In the genomic region with DNA sequence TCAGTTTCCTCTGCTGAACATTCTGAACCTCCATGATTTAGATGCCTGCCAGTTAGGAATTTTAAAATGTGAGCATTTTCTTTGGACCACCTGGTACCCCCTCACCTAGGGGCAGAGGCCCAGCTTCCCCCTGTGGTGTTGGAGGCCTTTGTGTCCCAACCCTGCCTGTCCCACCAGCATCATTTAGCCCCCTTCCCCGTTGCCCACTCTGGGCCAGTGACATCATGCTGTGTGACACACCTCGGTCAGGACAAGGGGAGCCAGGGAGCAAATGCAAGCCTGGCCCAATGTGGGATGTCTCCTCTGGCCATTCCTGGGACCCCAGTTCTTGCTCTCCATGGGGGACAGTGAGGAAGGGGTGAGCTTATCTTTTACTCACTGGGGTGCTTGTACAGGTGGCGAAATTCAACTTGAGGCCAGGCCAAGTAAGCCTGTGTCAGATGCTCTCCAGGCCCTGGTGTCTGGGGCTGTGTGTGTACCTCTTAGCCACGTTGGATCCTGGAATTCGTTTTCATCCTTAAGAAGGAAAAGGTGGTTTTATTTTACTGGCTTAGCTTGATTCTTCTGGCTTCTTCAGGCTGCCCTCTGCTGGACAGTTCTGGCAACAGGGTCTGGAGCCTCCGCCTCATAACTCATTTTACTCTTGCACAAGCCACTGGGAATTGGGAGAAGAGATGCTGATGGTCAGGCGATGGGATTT, we compare ENCODE assay signal across 9 cellular contexts. TPM values are rescaled to one million over a fixed set of nuclear protein-coding genes. Genes with fewer than 3 reads are reported as not detected.
DNase-seq lines count a peak whose midpoint lies in the region; ATAC-seq, FAIRE-seq and TF ChIP-seq lines count a peak whose summit lies in the region.
"Had no signal": no experiment of that assay in that cellular context is flagged by ENCODE, and none has a peak within 500 bp of the region (broad histone marks: within the 10 kb centered on the region; RNA-seq: fewer than 3 reads in every experiment).

No MANE protein-coding gene starts in this region.

- peak; percentile 86 for FAIRE-seq in bronchial epithelial cell (lab: Jason Lieb, UNC)

- H3K9me2 ChIP-seq in HCT116 (ENCODE audit: insufficient read depth) (no peaks in the 10 kb centered on the region), OCI-LY7 (ENCODE audit: insufficient read depth, low read length) (no peaks in the 10 kb centered on the region)

- in situ Hi-C loops in Caki2 (cut with HindIII; ENCODE audit: low pct_unique_long_range_greater_than_20kb, low sequenced_read_pairs), result no loop called here

- BruUV-seq in HCT116 (replicated peaks; lab: Mats Ljungman, UMichigan) (no TSS peak), OCI-LY7 (replicated peaks; lab: Mats Ljungman, UMichigan) (no TSS peak)

- H3K27me3 ChIP-seq in HCT116 (ENCODE audit: insufficient read depth, low read length) (no peaks in the 10 kb centered on the region), bronchial epithelial cell (ENCODE audit: control insufficient read depth, insufficient read depth, low read length) (peaks cover 1% of the 10 kb centered on the region)

- intact Hi-C loops in HCT116 (cut with micrococcal nuclease), result loop anchor here (1.0 kb wide), 1 partner anchor 202 kb away; no protein-coding TSS in a partner anchor
- intact Hi-C loops in OCI-LY7 (cut with micrococcal nuclease; ENCODE audit: unreplicated experiment), result loop anchor here (5.0 kb wide), 1 partner anchor 200 kb away; no protein-coding TSS in a partner anchor
- intact Hi-C loops in left colon (cut with DNase I, micrococcal nuclease), result loop anchor here in 1 of 2 donors (5.0 kb wide), 1 partner anchor 200 kb away; no protein-coding TSS in a partner anchor

- POLR2A ChIA-PET in HCT116 (lab: Charles Lee) (no interaction called here), OCI-LY7 (lab: Charles Lee) (interaction anchor here (0.6 kb wide), 1 partner anchor 621 kb away, joined by 4 read pairs; no protein-coding TSS in a partner anchor)

- H3K4me3 ChIP-seq in HCT116 (replicated peaks in 1 of 2; ENCODE audit: low read depth in 1 of 2, low read length in 2 of 2), result no peak overlapping the region
- no peak overlapping the region for H3K4me3 ChIP-seq in OCI-LY7 (ENCODE audit: low read depth, low read length, poor library complexity, severe bottlenecking)
- no peak overlapping the region for H3K4me3 ChIP-seq in bronchial epithelial cell (ENCODE audit: low read depth, low read length)
- H3K4me3 ChIP-seq: skin epidermis had no signal

- no peak overlapping the region for H3K9ac ChIP-seq in HCT116 (ENCODE audit: low read length)

- H2AFZ ChIP-seq in HCT116 (ENCODE audit: low read depth, low read length, poor library complexity, severe bottlenecking), result no peak overlapping the region
- no peak overlapping the region for H2AFZ ChIP-seq in OCI-LY7 (ENCODE audit: low read length)

- H4K20me1 ChIP-seq in HCT116 (ENCODE audit: insufficient read depth) (no peaks in the 10 kb centered on the region), OCI-LY7 (ENCODE audit: insufficient read depth, low read length) (no peaks in the 10 kb centered on the region)

- H3K4me2 ChIP-seq in HCT116 (ENCODE audit: low read length) (no peak overlapping the region), OCI-LY7 (ENCODE audit: low read length) (no peak overlapping the region)

- H3K9me3 ChIP-seq in HCT116 (ENCODE audit: control insufficient read depth in 1 of 2, insufficient read depth in 1 of 2, low read depth in 1 of 2, low read length in 2 of 2), result no peaks in the 10 kb centered on the region
- H3K9me3 ChIP-seq in OCI-LY7 (ENCODE audit: low read length), result no peaks in the 10 kb centered on the region

- H3K79me2 ChIP-seq in HCT116 (ENCODE audit: insufficient read depth, low read length) (no peaks in the 10 kb centered on the region), OCI-LY7 (ENCODE audit: insufficient read depth, low read depth, low read length) (no peaks in the 10 kb centered on the region)

- no peaks in the 10 kb centered on the region for H3K36me3 ChIP-seq in HCT116 (ENCODE audit: control insufficient read depth in 1 of 2, insufficient read depth in 2 of 2, low read length in 2 of 2)
- no peaks in the 10 kb centered on the region for H3K36me3 ChIP-seq in OCI-LY7 (ENCODE audit: insufficient read depth, low read length)
- no peaks in the 10 kb centered on the region for H3K36me3 ChIP-seq in bronchial epithelial cell (ENCODE audit: control insufficient read depth, insufficient read depth, low read length)

- DNase-seq in Caki2 (ENCODE audit: low read depth) (peak; percentile 44), HCT116 (ENCODE audit: low read depth, low spot score) (peak; percentile 45), OCI-LY7 (ENCODE audit: low spot score) (peak; percentile 42), bronchial epithelial cell (ENCODE audit: low read depth) (peak; percentile 66), left colon (peak; percentile 59 to 86), substantia nigra (lab: John Stamatoyannopoulos, UW) (peak in 29 of 49 donors; percentile 8 to 61 (median 37)), GM19240 (ENCODE audit: insufficient read length, low spot score) (no peak)
- DNase-seq in central memory CD4-positive, alpha-beta T cell, result no peak

- TF ChIP-seq CTCF in HCT116 (IDR thresholded peaks at IDR 0.05 in 2 of 3, conservative IDR thresholded peaks at IDR 0.05 in 1 of 3; ENCODE audit: borderline replicate concordance in 1 of 3, insufficient read depth in 1 of 3, low read depth in 2 of 3, low read length in 2 of 3) (peak; percentile 61 to 89 (median 86); a peak in 5 of 6 replicates), OCI-LY7 (conservative IDR thresholded peaks at IDR 0.05; ENCODE audit: low read length) (peak; percentile 84), bronchial epithelial cell (IDR thresholded peaks at IDR 0.05; ENCODE audit: insufficient read depth, low read length, severe bottlenecking) (peak; percentile 89)

- H3K4me1 ChIP-seq in HCT116 (ENCODE audit: control insufficient read depth in 1 of 2, insufficient read depth in 2 of 2, low read length in 2 of 2), result peaks cover 3 to 6% of the 10 kb centered on the region in 2 experiments; a peak in 3 of 4 replicates
- H3K4me1 ChIP-seq in OCI-LY7 (ENCODE audit: insufficient read depth, low read length, poor library complexity, severe bottlenecking), result no peaks in the 10 kb centered on the region

- ATAC-seq in HCT116, result peak; percentile 86
- ATAC-seq in left colon, result peak; percentile 60

- TF ChIP-seq RAD21 in HCT116 (IDR thresholded peaks at IDR 0.05; ENCODE audit: low read depth), result peak; percentile 69

- RAD21 ChIA-PET in HCT116 (lab: Charles Lee; ENCODE audit: low non-redundant PET in 1 of 2, low total read pairs in 2 of 2, uncharacterized antibody in 2 of 2, unreplicated experiment in 2 of 2), result interaction anchor here (0.8 to 1.5 kb wide), 2 partner anchors 15 to 201 kb away, joined by 3 to 8 read pairs (median 3); no protein-coding TSS in a partner anchor

- CTCF ChIA-PET in HCT116 (lab: Charles Lee) (interaction anchor here (0.6 to 2.5 kb wide), 18 partner anchors 10 to 1052 kb away, joined by 3 to 62 read pairs (median 4); a partner anchor contains a TSS), OCI-LY7 (lab: Charles Lee; ENCODE audit: unreplicated experiment) (interaction anchor here (0.7 kb wide), 1 partner anchor 1009 kb away, joined by 3 read pairs; no protein-coding TSS in a partner anchor)

- H3K27ac ChIP-seq in HCT116 (ENCODE audit: low read depth, low read length) (no peak overlapping the region), OCI-LY7 (ENCODE audit: low read depth, low read length, poor library complexity, severe bottlenecking) (no peak overlapping the region), substantia nigra (ENCODE audit: low read depth, low read length, poor library complexity, severe bottlenecking) (no peak overlapping the region)
- H3K27ac ChIP-seq: skin epidermis had no signal

- no peak for TF ChIP-seq POLR2A in HCT116 (IDR thresholded peaks at IDR 0.05; ENCODE audit: borderline replicate concordance, extremely low read depth, insufficient read depth, insufficient read length)

TF ChIP-seq in HCT116, 20 proteins besides CTCF, POLR2A, EP300 and RAD21 (continues in another document):
- TF ChIP-seq SRF (IDR thresholded peaks at IDR 0.05; ENCODE audit: low read depth) (no peak), ZNF274 (IDR thresholded peaks at IDR 0.05; ENCODE audit: low read depth, low read length) (no peak), EZH2phosphoT487 (IDR thresholded peaks at IDR 0.05; ENCODE audit: borderline replicate concordance) (no peak), YY1 (IDR thresholded peaks at IDR 0.05; ENCODE audit: extremely low read depth, insufficient replicate concordance, low read depth, low read length) (no peak), FOSL1 (IDR thresholded peaks at IDR 0.05; ENCODE audit: low read depth) (no peak)
- TF ChIP-seq, protein P1, sequence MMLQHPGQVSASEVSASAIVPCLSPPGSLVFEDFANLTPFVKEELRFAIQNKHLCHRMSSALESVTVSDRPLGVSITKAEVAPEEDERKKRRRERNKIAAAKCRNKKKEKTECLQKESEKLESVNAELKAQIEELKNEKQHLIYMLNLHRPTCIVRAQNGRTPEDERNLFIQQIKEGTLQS (IDR thresholded peaks at IDR 0.05), result no peak
- TF ChIP-seq, protein P2, sequence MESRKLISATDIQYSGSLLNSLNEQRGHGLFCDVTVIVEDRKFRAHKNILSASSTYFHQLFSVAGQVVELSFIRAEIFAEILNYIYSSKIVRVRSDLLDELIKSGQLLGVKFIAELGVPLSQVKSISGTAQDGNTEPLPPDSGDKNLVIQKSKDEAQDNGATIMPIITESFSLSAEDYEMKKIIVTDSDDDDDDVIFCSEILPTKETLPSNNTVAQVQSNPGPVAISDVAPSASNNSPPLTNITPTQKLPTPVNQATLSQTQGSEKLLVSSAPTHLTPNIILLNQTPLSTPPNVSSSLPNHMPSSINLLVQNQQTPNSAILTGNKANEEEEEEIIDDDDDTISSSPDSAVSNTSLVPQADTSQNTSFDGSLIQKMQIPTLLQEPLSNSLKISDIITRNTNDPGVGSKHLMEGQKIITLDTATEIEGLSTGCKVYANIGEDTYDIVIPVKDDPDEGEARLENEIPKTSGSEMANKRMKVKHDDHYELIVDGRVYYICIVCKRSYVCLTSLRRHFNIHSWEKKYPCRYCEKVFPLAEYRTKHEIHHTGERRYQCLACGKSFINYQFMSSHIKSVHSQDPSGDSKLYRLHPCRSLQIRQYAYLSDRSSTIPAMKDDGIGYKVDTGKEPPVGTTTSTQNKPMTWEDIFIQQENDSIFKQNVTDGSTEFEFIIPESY (IDR thresholded peaks at IDR 0.05; ENCODE audit: extremely low read depth, insufficient replicate concordance, low read length), result no peak

RNA-seq across cellular contexts. Expression of a gene that starts 49.7 kb away (rescaled TPM):
- not detected in 2 replicates for total RNA-seq in Caki2 (2014; rRNA removed; shearing (Covaris generic); ENCODE audit: low replicate concordance)
- 5.8 TPM for total RNA-seq in HCT116 (2021; ENCODE audit: unreplicated experiment)
- 3.9 and 4.8 TPM in 2 replicates for polyA plus RNA-seq in HCT116 (2012)
- not detected in 2 replicates for total RNA-seq in OCI-LY7 (2014; rRNA removed; shearing (Covaris generic))
- not detected in 2 replicates for total RNA-seq in OCI-LY7 (2022)
- 2.4 and 4.2 TPM in 2 replicates for total RNA-seq in bronchial epithelial cell
- total RNA-seq in left colon, result 10 to 100 TPM; 12.9 to 21.3 TPM

Comparison
In these comparisons a context has a peak if more than half of its experiments do, and no peak if none do; other contexts are left out.
1. DNase-seq: peak in Caki2 (single experiment), HCT116 (single experiment), OCI-LY7 (single experiment), bronchial epithelial cell (single experiment), left colon (2 of 2) and substantia nigra (29 of 49); none in central memory CD4-positive, alpha-beta T cell (single experiment) and GM19240 (single experiment).
2. Peak in every context shown above with its lines, with median percentiles within 50 percentile points of each other: CTCF ChIP-seq.